ENCODE assay signal across 1 cellular context in the genomic region with DNA sequence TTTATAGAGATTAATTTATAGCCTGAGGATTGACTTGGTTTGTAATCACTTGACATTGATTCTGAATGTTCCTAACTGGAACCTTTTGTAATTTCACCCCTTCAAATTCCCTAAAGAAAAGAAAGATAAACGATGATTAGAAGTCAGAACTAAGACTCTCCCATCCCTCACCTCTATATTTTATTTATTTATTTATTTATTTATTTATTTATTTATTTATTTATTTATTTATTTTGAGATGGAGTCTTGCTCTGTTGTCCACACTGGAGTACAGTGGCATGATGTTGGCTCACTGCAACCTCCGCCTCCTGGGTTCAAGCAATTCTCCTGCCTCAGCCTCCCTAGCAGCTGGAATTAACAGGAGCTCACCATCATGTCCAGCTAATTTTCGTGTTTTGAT.
TF ChIP-seq lines count a peak whose summit lies in the region.

No MANE protein-coding gene starts in this region.

TF ChIP-seq in HEK293, 187 proteins besides CTCF, POLR2A, EP300 and RAD21 (continued from another document):
- TF ChIP-seq ZNF518A (tag by site-specific recombination; conservative IDR thresholded peaks at IDR 0.05; ENCODE audit: low read depth): peak; percentile 91
- peak; percentile 52 for TF ChIP-seq ZNF510 (tag by site-specific recombination; IDR thresholded peaks at IDR 0.05; ENCODE audit: insufficient replicate concordance)
- peak; percentile 65 for TF ChIP-seq ZNF664 (tag by site-specific recombination; IDR thresholded peaks at IDR 0.05)
- peak; percentile 58; the same call in 1 of the 2 replicates for TF ChIP-seq ZFP37 (tag by site-specific recombination; IDR thresholded peaks at IDR 0.05)
- peak; percentile 36; the same call in 1 of the 2 replicates for TF ChIP-seq ZNF433 (tag by site-specific recombination; IDR thresholded peaks at IDR 0.05; ENCODE audit: low read depth)
- peak; percentile 62; the same call in 1 of the 2 replicates for TF ChIP-seq ZXDB (tag by site-specific recombination; IDR thresholded peaks at IDR 0.05)
- 0 out of 2 replicates have a peak, but pooled peaks have one; percentile 45 for TF ChIP-seq ZNF501 (tag by site-specific recombination; IDR thresholded peaks at IDR 0.05)
- TF ChIP-seq ZNF623 (tag by site-specific recombination; IDR thresholded peaks at IDR 0.05): peak; percentile 75
- peak; percentile 42; the same call in 1 of the 2 replicates for TF ChIP-seq ZNF266 (tag by site-specific recombination; IDR thresholded peaks at IDR 0.05; ENCODE audit: low read depth)
- peak; percentile 23; the same call in 1 of the 2 replicates for TF ChIP-seq SP3 (tag by site-specific recombination; IDR thresholded peaks at IDR 0.05)
- TF ChIP-seq ZNF202 (tag by site-specific recombination; IDR thresholded peaks at IDR 0.05; ENCODE audit: borderline replicate concordance): peak; percentile 38; the same call in 1 of the 2 replicates
- TF ChIP-seq ZNF654 (tag by site-specific recombination; IDR thresholded peaks at IDR 0.05; ENCODE audit: low read depth): peak; percentile 42
- TF ChIP-seq ZNF426 (tag by site-specific recombination; IDR thresholded peaks at IDR 0.05): peak; percentile 94
- TF ChIP-seq, protein P1, sequence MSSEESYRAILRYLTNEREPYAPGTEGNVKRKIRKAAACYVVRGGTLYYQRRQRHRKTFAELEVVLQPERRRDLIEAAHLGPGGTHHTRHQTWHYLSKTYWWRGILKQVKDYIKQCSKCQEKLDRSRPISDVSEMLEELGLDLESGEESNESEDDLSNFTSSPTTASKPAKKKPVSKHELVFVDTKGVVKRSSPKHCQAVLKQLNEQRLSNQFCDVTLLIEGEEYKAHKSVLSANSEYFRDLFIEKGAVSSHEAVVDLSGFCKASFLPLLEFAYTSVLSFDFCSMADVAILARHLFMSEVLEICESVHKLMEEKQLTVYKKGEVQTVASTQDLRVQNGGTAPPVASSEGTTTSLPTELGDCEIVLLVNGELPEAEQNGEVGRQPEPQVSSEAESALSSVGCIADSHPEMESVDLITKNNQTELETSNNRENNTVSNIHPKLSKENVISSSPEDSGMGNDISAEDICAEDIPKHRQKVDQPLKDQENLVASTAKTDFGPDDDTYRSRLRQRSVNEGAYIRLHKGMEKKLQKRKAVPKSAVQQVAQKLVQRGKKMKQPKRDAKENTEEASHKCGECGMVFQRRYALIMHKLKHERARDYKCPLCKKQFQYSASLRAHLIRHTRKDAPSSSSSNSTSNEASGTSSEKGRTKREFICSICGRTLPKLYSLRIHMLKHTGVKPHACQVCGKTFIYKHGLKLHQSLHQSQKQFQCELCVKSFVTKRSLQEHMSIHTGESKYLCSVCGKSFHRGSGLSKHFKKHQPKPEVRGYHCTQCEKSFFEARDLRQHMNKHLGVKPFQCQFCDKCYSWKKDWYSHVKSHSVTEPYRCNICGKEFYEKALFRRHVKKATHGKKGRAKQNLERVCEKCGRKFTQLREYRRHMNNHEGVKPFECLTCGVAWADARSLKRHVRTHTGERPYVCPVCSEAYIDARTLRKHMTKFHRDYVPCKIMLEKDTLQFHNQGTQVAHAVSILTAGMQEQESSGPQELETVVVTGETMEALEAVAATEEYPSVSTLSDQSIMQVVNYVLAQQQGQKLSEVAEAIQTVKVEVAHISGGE (tag by site-specific recombination; conservative IDR thresholded peaks at IDR 0.05; ENCODE audit: low read depth): peak; percentile 76
- peak; percentile 37; the same call in 1 of the 2 replicates for TF ChIP-seq ZNF629 (tag by site-specific recombination; IDR thresholded peaks at IDR 0.05)
- TF ChIP-seq ZNF555 (tag by site-specific recombination; conservative IDR thresholded peaks at IDR 0.05): peak; percentile 92
- peak; percentile 95 for TF ChIP-seq ZNF394 (tag by site-specific recombination; IDR thresholded peaks at IDR 0.05; ENCODE audit: borderline replicate concordance)
- peak; percentile 62; the same call in 1 of the 2 replicates for TF ChIP-seq REST (tag by site-specific recombination; IDR thresholded peaks at IDR 0.05)
- peak; percentile 74 for TF ChIP-seq ZBTB8A (tag by site-specific recombination; IDR thresholded peaks at IDR 0.05)
- 0 out of 2 replicates have a peak, but pooled peaks have one; percentile 23 for TF ChIP-seq ZNF558 (tag by site-specific recombination; IDR thresholded peaks at IDR 0.05)
- peak; percentile 66; the same call in 1 of the 2 replicates for TF ChIP-seq ZNF140 (tag by site-specific recombination; IDR thresholded peaks at IDR 0.05)
- peak; percentile 62; the same call in 1 of the 2 replicates for TF ChIP-seq ZNF560 (tag by site-specific recombination; IDR thresholded peaks at IDR 0.05; ENCODE audit: borderline replicate concordance)
